Comparison of ENCODE assay signal across 8 cellular contexts in genomic region chr5:96752341-96753016, GRCh38. TPM values are rescaled to one million over a fixed set of nuclear protein-coding genes. Genes with fewer than 3 reads are reported as not detected.
DNase-seq lines count a peak whose midpoint lies in the region; ATAC-seq, FAIRE-seq and TF ChIP-seq lines count a peak whose summit lies in the region.

No MANE protein-coding gene starts in this region.

- H4K20me1 ChIP-seq in HCT116 (ENCODE audit: insufficient read depth) = no peaks in the 10 kb centered on the region

- TF ChIP-seq CTCF in HCT116 (IDR thresholded peaks at IDR 0.05 in 2 of 3, conservative IDR thresholded peaks at IDR 0.05 in 1 of 3; ENCODE audit: borderline replicate concordance in 1 of 3, insufficient read depth in 1 of 3, low read depth in 2 of 3, low read length in 2 of 3) (peak; percentile 55 to 80 (median 65); a peak in 5 of 6 replicates), brain (conservative IDR thresholded peaks at IDR 0.05) (peak; percentile 77 to 87), kidney (IDR thresholded peaks at IDR 0.05; ENCODE audit: borderline replicate concordance, extremely low read depth, insufficient read depth) (peak; percentile 66), thyroid gland (IDR thresholded peaks at IDR 0.05) (peak in 5 of 6 experiments; percentile 11 to 83 (median 44))

- H2AFZ ChIP-seq in HCT116 (ENCODE audit: low read depth, low read length, poor library complexity, severe bottlenecking) = no peak overlapping the region

- H3K9me3 Mint-ChIP-seq in brain = no peaks in the 10 kb centered on the region

- peak; percentile 61 for DNase-seq in DMS114 treated with DMSO at 0.1 percent for 48 hours (lab: John Stamatoyannopoulos, UW; ENCODE audit: unreplicated experiment)
- peak; percentile 36 for DNase-seq in HCT116 (ENCODE audit: low read depth, low spot score)
- DNase-seq in NCI-H82 treated with DMSO at 0.1 percent for 48 hours (lab: John Stamatoyannopoulos, UW; ENCODE audit: unreplicated experiment) = peak; percentile 24
- no peak for DNase-seq in kidney
- no peak for DNase-seq in thyroid gland
- no peak for DNase-seq in activated CD8-positive, alpha-beta memory T cell treated with anti-CD3 and anti-CD28 coated beads for 24 hours

- intact Hi-C loops in HCT116 (cut with micrococcal nuclease) = loop anchor here (1.0 to 5.0 kb wide), 5 partner anchors 117 to 410 kb away; partner anchors contain the start of genes LIX1 and LNPEP
- intact Hi-C loops in kidney (cut with DNase I) = no loop called here
- intact Hi-C loops in thyroid gland (cut with DNase I) = loop anchor here (5.0 to 10.0 kb wide), 2 partner anchors 242 to 410 kb away; no protein-coding TSS in a partner anchor

- TF ChIP-seq RAD21 in HCT116 (IDR thresholded peaks at IDR 0.05; ENCODE audit: low read depth) = peak; percentile 67

- CTCF ChIA-PET in HCT116 (lab: Charles Lee) = interaction anchor here (0.6 to 1.6 kb wide), 27 partner anchors 10 to 1672 kb away, joined by 3 to 22 read pairs (median 4); partner anchors contain the start of genes LIX1 and LNPEP

- peak; percentile 85 for FAIRE-seq in kidney (lab: Jason Lieb, UNC)

- H3K4me3 Mint-ChIP-seq in brain = no peak overlapping the region

- BruUV-seq in HCT116 (replicated peaks; lab: Mats Ljungman, UMichigan) = no TSS peak

- RAD21 ChIA-PET in HCT116 (lab: Charles Lee; ENCODE audit: low non-redundant PET in 1 of 2, low total read pairs in 2 of 2, uncharacterized antibody in 2 of 2, unreplicated experiment in 2 of 2) = interaction anchor here (0.6 to 1.0 kb wide), 6 partner anchors 116 to 414 kb away, joined by 3 to 6 read pairs (median 4); partner anchors contain the start of gene LIX1 (in 1 of the 2)

- peaks cover 22 to 32% of the 10 kb centered on the region in 2 experiments for H3K36me3 ChIP-seq in HCT116 (ENCODE audit: control insufficient read depth in 1 of 2, insufficient read depth in 2 of 2, low read length in 2 of 2)
- H3K36me3 ChIP-seq in kidney (ENCODE audit: control insufficient read depth in 1 of 2, insufficient read depth in 2 of 2, low read length in 2 of 2) = peaks cover 34 to 51% of the 10 kb centered on the region in 2 donors
- peaks cover 61 to 77% of the 10 kb centered on the region in 2 donors for H3K36me3 ChIP-seq in thyroid gland

- peak overlapping the region in 4 of 5 experiments; percentile 45 to 91 (median 54) for H3K27ac Mint-ChIP-seq in brain

- POLR2A ChIA-PET in HCT116 (lab: Charles Lee) = no interaction called here

- H3K27me3 Mint-ChIP-seq in brain = no peaks in the 10 kb centered on the region

- peaks cover 28% of the 10 kb centered on the region for H3K4me1 Mint-ChIP-seq in brain

- TF ChIP-seq POLR2A in HCT116 (IDR thresholded peaks at IDR 0.05; ENCODE audit: borderline replicate concordance, extremely low read depth, insufficient read depth, insufficient read length) (no peak), thyroid gland (IDR thresholded peaks at IDR 0.05) (no peak)

- H3K27me3 ChIP-seq in HCT116 (ENCODE audit: insufficient read depth, low read length) = no peaks in the 10 kb centered on the region
- H3K27me3 ChIP-seq in thyroid gland = no peaks in the 10 kb centered on the region

- H3K9ac ChIP-seq in HCT116 (ENCODE audit: low read length) (no peak overlapping the region), kidney (ENCODE audit: low read length in 2 of 2) (no peak overlapping the region)

- H3K4me1 ChIP-seq in HCT116 (ENCODE audit: control insufficient read depth in 1 of 2, insufficient read depth in 2 of 2, low read length in 2 of 2) (no peaks in the 10 kb centered on the region), kidney (ENCODE audit: control insufficient read depth in 1 of 2, insufficient read depth in 1 of 2, low read depth in 1 of 2, low read length in 2 of 2) (no peaks in the 10 kb centered on the region), thyroid gland (no peaks in the 10 kb centered on the region)

- no peak overlapping the region for H3K4me3 ChIP-seq in HCT116 (replicated peaks in 1 of 2; ENCODE audit: low read depth in 1 of 2, low read length in 2 of 2)
- no peak overlapping the region for H3K4me3 ChIP-seq in kidney (ENCODE audit: low read length in 2 of 2)
- H3K4me3 ChIP-seq in thyroid gland (replicated peaks in 1 of 3) = no peak overlapping the region

- H3K9me3 ChIP-seq in HCT116 (ENCODE audit: control insufficient read depth in 1 of 2, insufficient read depth in 1 of 2, low read depth in 1 of 2, low read length in 2 of 2) = no peaks in the 10 kb centered on the region
- H3K9me3 ChIP-seq in kidney (ENCODE audit: control insufficient read depth in 1 of 2, low read length in 2 of 2) = no peaks in the 10 kb centered on the region
- no peaks in the 10 kb centered on the region for H3K9me3 ChIP-seq in thyroid gland

- ATAC-seq in HCT116 (no peak), HG02642 (IDR thresholded peaks at IDR 0.05; ENCODE audit: poor library complexity, unreplicated experiment) (no peak)

- H3K4me2 ChIP-seq in HCT116 (ENCODE audit: low read length) = no peak overlapping the region

- H3K27ac ChIP-seq in HCT116 (ENCODE audit: low read depth, low read length) (no peak overlapping the region), kidney (ENCODE audit: low read depth in 2 of 2, low read length in 2 of 2) (no peak overlapping the region), thyroid gland (no peak overlapping the region)

- peaks cover 34% of the 10 kb centered on the region for H3K36me3 Mint-ChIP-seq in brain

- H3K9me2 ChIP-seq in HCT116 (ENCODE audit: insufficient read depth) = no peaks in the 10 kb centered on the region

- H3K79me2 ChIP-seq in HCT116 (ENCODE audit: insufficient read depth, low read length) = no peaks in the 10 kb centered on the region

TF ChIP-seq in HCT116, 20 proteins besides CTCF, POLR2A, EP300 and RAD21:
- TF ChIP-seq FOSL1 (IDR thresholded peaks at IDR 0.05; ENCODE audit: low read depth) = no peak
- TF ChIP-seq CEBPB (IDR thresholded peaks at IDR 0.05; ENCODE audit: low read depth) = no peak
- no peak for TF ChIP-seq JUND (IDR thresholded peaks at IDR 0.05)
- TF ChIP-seq EZH2 (IDR thresholded peaks at IDR 0.05) = no peak

RNA-seq across cellular contexts. Expression of gene ERAP1, which starts 55.3 kb away (rescaled TPM):
- total RNA-seq in HCT116 (2021; ENCODE audit: unreplicated experiment) (9.7 TPM), kidney (71.8 TPM), thyroid gland (10 to 100 TPM; 22.0 to 33.1 (median 29.9) TPM)
- 5.0 and 6.6 TPM in 2 replicates for polyA plus RNA-seq in HCT116 (2012)
- polyA plus RNA-seq in brain (ENCODE audit: insufficient read depth, low read depth, low replicate concordance) (7.2 TPM), kidney (ENCODE audit: insufficient read depth, low read depth, low replicate concordance) (10.6 TPM)

Comparison
In these comparisons a context has a peak if more than half of its experiments do, and no peak if none do; other contexts are left out.
1. DNase-seq: peak in DMS114 treated with DMSO at 0.1 percent for 48 hours (single experiment), HCT116 (single experiment) and NCI-H82 treated with DMSO at 0.1 percent for 48 hours (single experiment); none in kidney (single experiment), thyroid gland (0 of 2) and activated CD8-positive, alpha-beta memory T cell treated with anti-CD3 and anti-CD28 coated beads for 24 hours (single experiment).
2. Peak in every context shown above with its lines, with median percentiles within 50 percentile points of each other: CTCF ChIP-seq.